In the genomic region with DNA sequence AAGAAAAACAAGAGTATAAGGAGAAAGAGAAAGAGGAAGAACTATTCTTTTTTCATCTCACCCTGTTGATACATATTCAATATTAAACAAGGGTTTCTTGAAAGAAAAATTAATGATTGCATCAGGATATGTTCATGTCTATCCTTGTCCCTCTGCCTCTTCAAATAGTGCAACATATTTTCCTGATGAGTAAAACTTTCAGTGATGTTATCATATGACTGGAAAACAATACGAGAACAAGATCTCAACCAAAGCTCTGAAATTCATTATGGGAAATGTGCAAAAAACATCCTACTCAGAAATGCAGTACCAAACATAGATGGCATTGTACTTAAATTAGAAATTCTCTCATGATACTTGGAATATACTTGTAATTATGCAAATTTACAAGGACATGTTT, we compare ENCODE assay signal across 19 cellular contexts.
DNase-seq lines count a peak whose midpoint lies in the region; ATAC-seq and TF ChIP-seq lines count a peak whose summit lies in the region.
"Had no signal": no experiment of that assay in that cellular context is flagged by ENCODE, and none has a peak within 500 bp of the region (broad histone marks: within the 10 kb centered on the region; RNA-seq: fewer than 3 reads in every experiment).

No MANE protein-coding gene starts in this region.

- no peak overlapping the region for H2BK15ac ChIP-seq in mesenchymal stem cell (ENCODE audit: low read depth, poor library complexity, severe bottlenecking)

- no peak overlapping the region for H3K4me2 ChIP-seq in mesenchymal stem cell (ENCODE audit: low read length, poor library complexity, severe bottlenecking)
- H3K4me2 ChIP-seq: BLaER1 treated with 17β-estradiol and CSF1 and Interleukin-3, amounts not matched to agents 10 nM and 100 nM had no signal

- no peaks in the 10 kb centered on the region for H3K9me3 ChIP-seq in mesenchymal stem cell (ENCODE audit: control insufficient read depth, low read length)
- H3K9me3 ChIP-seq in tibial nerve = no peaks in the 10 kb centered on the region
- H3K9me3 ChIP-seq: BLaER1 treated with 17β-estradiol and CSF1 and Interleukin-3, amounts not matched to agents 10 nM and 100 nM had no signal

- H3K36me3 ChIP-seq in mesenchymal stem cell (ENCODE audit: control insufficient read depth in 1 of 2, insufficient read depth in 2 of 2, low read depth in 1 of 2, low read length in 2 of 2) (no peaks in the 10 kb centered on the region), tibial nerve (no peaks in the 10 kb centered on the region)
- H3K36me3 ChIP-seq: BLaER1 treated with 17β-estradiol and CSF1 and Interleukin-3, amounts not matched to agents 10 nM and 100 nM had no signal

- H3K18ac ChIP-seq in mesenchymal stem cell (ENCODE audit: low read depth in 1 of 2, low read length in 2 of 2) = no peak overlapping the region

- no peak for TF ChIP-seq EP300 in tibial nerve (IDR thresholded peaks at IDR 0.05)

- no peak overlapping the region for H3K4me3 ChIP-seq in mesenchymal stem cell (ENCODE audit: insufficient read depth in 1 of 2, low read depth in 1 of 2, low read length in 2 of 2)
- no peak overlapping the region for H3K4me3 ChIP-seq in tibial nerve
- H3K4me3 ChIP-seq: BLaER1 treated with 17β-estradiol and CSF1 and Interleukin-3, amounts not matched to agents 10 nM and 100 nM; GM12878 had no signal

- H2AFZ ChIP-seq in mesenchymal stem cell (ENCODE audit: low read depth, low read length) = no peak overlapping the region

- H2AK5ac ChIP-seq in mesenchymal stem cell (ENCODE audit: low read length, severe bottlenecking) = no peak overlapping the region

- H3K79me1 ChIP-seq in mesenchymal stem cell (replicated peaks; ENCODE audit: low read length, poor library complexity, severe bottlenecking) = no peaks in the 10 kb centered on the region

- TF ChIP-seq POLR2A in tibial nerve (IDR thresholded peaks at IDR 0.05) = no peak

- no peak overlapping the region for H2BK120ac ChIP-seq in mesenchymal stem cell (ENCODE audit: low read depth, low read length)

- no peak overlapping the region for H3K23ac ChIP-seq in mesenchymal stem cell (ENCODE audit: low read length in 2 of 2)

- no peak overlapping the region for H4K91ac ChIP-seq in mesenchymal stem cell (ENCODE audit: low read length)

- H3K14ac ChIP-seq in mesenchymal stem cell (ENCODE audit: low read length in 2 of 2) = no peak overlapping the region

- H3K27me3 ChIP-seq in mesenchymal stem cell (ENCODE audit: control insufficient read depth in 1 of 2, insufficient read depth in 1 of 2, low read length in 2 of 2) (no peaks in the 10 kb centered on the region), tibial nerve (no peaks in the 10 kb centered on the region)
- H3K27me3 ChIP-seq: BLaER1 treated with 17β-estradiol and CSF1 and Interleukin-3, amounts not matched to agents 10 nM and 100 nM had no signal

- DNase-seq in AG20443 (ENCODE audit: low spot score) = peak; percentile 40
- DNase-seq in NCI-H226 = peak; percentile 6
- DNase-seq in dermis blood vessel endothelial cell = peak; percentile 13
- peak; percentile 34 for DNase-seq in mesenchymal stem cell
- no peak for DNase-seq in tibial nerve (ENCODE audit: low spot score in 2 of 2)
- DNase-seq: activated CD4-positive, alpha-beta T cell treated with anti-CD3 and anti-CD28 coated beads for 36 hours; activated naive CD8-positive, alpha-beta T cell treated with anti-CD3 and anti-CD28 coated beads, Interleukin-2, amount 10 ng/mL, durations not matched to agents 7 days and 5 days; activated T-cell treated with anti-CD3 and anti-CD28 coated beads for 4 hours; DMS79; KBM-7; naive B cell; SHP77; stimulated activated CD4-positive, alpha-beta T cell treated with anti-CD3 and anti-CD28 coated beads, Interleukin-4, amount 100 ng/mL, for 1 hour; T-helper 9 cell had no signal

- H4K8ac ChIP-seq in mesenchymal stem cell (ENCODE audit: low read length) = no peak overlapping the region

- WGBS in mesenchymal stem cell = no CpG with 5 or more reads among the region's 1 CpG
- 11 to 18% methylated on average over 1 of the region's 1 CpG for WGBS in tibial nerve, 2 donors

- H3K27ac ChIP-seq in mesenchymal stem cell (ENCODE audit: low read length, poor library complexity, severe bottlenecking) (no peak overlapping the region), tibial nerve (peak overlapping the region in 2 of 4 donors; percentile 21 to 34)
- H3K27ac ChIP-seq: BLaER1 treated with 17β-estradiol and CSF1 and Interleukin-3, amounts not matched to agents 10 nM and 100 nM had no signal

- peak overlapping the region; percentile 40 for H3K9ac ChIP-seq in mesenchymal stem cell (ENCODE audit: low read length)
- H3K9ac ChIP-seq: BLaER1 treated with 17β-estradiol and CSF1 and Interleukin-3, amounts not matched to agents 10 nM and 100 nM had no signal

- no peaks in the 10 kb centered on the region for H3K4me1 ChIP-seq in mesenchymal stem cell (ENCODE audit: control insufficient read depth, insufficient read depth, low read depth, low read length)
- H3K4me1 ChIP-seq in tibial nerve = no peaks in the 10 kb centered on the region
- H3K4me1 ChIP-seq: BLaER1 treated with 17β-estradiol and CSF1 and Interleukin-3, amounts not matched to agents 10 nM and 100 nM had no signal

- no peak overlapping the region for H3K4ac ChIP-seq in mesenchymal stem cell (ENCODE audit: low read depth in 1 of 2, low read length in 2 of 2)

- H2BK12ac ChIP-seq in mesenchymal stem cell (ENCODE audit: low read length in 2 of 2) = no peak overlapping the region

- ATAC-seq in HG02981 (IDR thresholded peaks at IDR 0.05; ENCODE audit: unreplicated experiment) (no peak), HG02852 (IDR thresholded peaks at IDR 0.05; ENCODE audit: unreplicated experiment) (no peak), HG03139 (IDR thresholded peaks at IDR 0.05; ENCODE audit: unreplicated experiment) (no peak)
- ATAC-seq: activated CD4-positive, alpha-beta T cell treated with anti-CD3 and anti-CD28 coated beads for 36 hours; GM12878 had no signal

- H2BK5ac ChIP-seq in mesenchymal stem cell (ENCODE audit: low read depth, low read length, poor library complexity, severe bottlenecking) = no peak overlapping the region

- TF ChIP-seq CTCF in tibial nerve (IDR thresholded peaks at IDR 0.05) = no peak

Comparison
In these comparisons a context has a peak if more than half of its experiments do, and no peak if none do; other contexts are left out.
1. DNase-seq: peak in AG20443 (single experiment), NCI-H226 (single experiment), dermis blood vessel endothelial cell (single experiment) and mesenchymal stem cell (single experiment); none in tibial nerve (0 of 2).